In the genomic region with DNA sequence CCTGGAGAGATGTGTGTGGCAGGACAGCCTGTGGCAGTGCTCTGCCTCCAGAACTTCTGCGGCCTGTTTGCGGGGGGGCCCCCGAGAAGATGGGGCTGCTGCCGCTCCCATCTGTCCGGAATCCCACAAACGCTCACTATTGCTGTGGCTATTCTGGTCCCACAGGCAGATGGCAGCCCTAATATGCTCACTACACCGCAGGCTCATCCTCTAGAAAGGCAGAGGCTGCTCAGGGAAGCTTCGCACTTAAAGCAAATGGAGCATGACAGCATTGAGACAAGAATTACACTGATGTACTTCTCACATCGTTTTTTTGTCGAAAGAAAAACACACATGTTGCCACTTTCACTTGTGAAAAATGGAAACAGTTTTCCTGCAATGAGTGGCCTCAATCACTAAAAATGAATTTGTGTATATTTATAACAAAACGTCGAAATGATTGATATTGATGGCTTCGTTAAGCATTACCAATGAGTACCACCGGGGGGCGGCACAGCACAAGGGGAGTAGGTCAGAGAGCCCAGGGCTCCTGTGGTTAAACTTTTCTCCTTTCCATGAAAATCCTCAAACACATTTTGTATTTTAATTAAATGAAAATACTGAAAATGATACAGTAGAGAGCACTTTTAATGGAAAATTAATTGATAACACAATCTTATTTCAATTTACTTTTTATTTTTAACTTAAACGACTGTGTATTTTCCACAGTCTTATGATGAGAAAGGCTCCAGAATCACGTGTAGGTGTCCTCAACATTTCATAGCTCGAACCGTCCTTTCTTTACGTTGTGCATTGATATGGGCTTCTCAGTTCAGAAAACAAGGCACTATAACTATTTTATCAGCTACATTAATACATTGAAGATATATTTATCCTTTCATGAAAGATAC, we compare ENCODE assay signal across 9 cellular contexts.
A peak's percentile ranks its signal among the peaks of the same experiment; 100 is the strongest.
DNase-seq lines count a peak whose midpoint lies in the region; ATAC-seq and TF ChIP-seq lines count a peak whose summit lies in the region.
"Had no signal": no experiment of that assay in that cellular context is flagged by ENCODE, and none has a peak within 500 bp of the region (broad histone marks: within the 10 kb centered on the region; RNA-seq: fewer than 3 reads in every experiment).

No MANE protein-coding gene starts in this region.

- peaks cover 9% of the 10 kb centered on the region for H3K27me3 Mint-ChIP-seq in activated CD4-positive, alpha-beta T cell treated with anti-CD3 and anti-CD28 coated beads, Interleukin-2, amount 10 ng/mL, durations not matched to agents 7 days and 5 days

- H3K27me3 ChIP-seq in neuronal stem cell (ENCODE audit: control insufficient read depth in 3 of 3, insufficient read depth in 3 of 3, low read depth in 1 of 3, low read length in 3 of 3): no peaks in the 10 kb centered on the region

- no peak overlapping the region for H2BK15ac ChIP-seq in neuronal stem cell (ENCODE audit: low read length)

- H3K9me3 ChIP-seq in neuronal stem cell (replicated peaks in 1 of 2; ENCODE audit: control insufficient read depth in 2 of 2, insufficient read depth in 1 of 2, low read depth in 1 of 2, low read length in 2 of 2): peaks cover 0 to 4% of the 10 kb centered on the region in 2 donors

- no peak overlapping the region for H3K9ac ChIP-seq in neuronal stem cell (ENCODE audit: low read depth, low read length, poor library complexity)

- no peak overlapping the region for H2BK5ac ChIP-seq in neuronal stem cell (ENCODE audit: low read length)

- H3K27ac Mint-ChIP-seq in activated CD4-positive, alpha-beta T cell treated with anti-CD3 and anti-CD28 coated beads, Interleukin-2, amount 10 ng/mL, durations not matched to agents 7 days and 5 days: peak overlapping the region; percentile 25
- H3K27ac Mint-ChIP-seq: dendritic cell treated with granulocyte-macrophage colony-stimulating factor and Interleukin-4, amounts not matched to agents 40 ng/mL and 50 ng/mL, for 4 days had no signal

- H2BK12ac ChIP-seq in neuronal stem cell (ENCODE audit: low read length): no peak overlapping the region

- peak overlapping the region; percentile 38 for H2AK5ac ChIP-seq in neuronal stem cell (ENCODE audit: low read depth, low read length)

- POLR2A ChIA-PET in activated CD4-positive, alpha-beta T cell treated with anti-CD3 and anti-CD28 coated beads, Interleukin-2, amount 10 ng/mL, durations not matched to agents 7 days and 5 days (lab: Charles Lee): no interaction called here

- H3K18ac ChIP-seq in neuronal stem cell (ENCODE audit: low read length): peak overlapping the region; percentile 55

- H3K36me3 ChIP-seq in neuronal stem cell (replicated peaks in 1 of 2; ENCODE audit: control insufficient read depth in 2 of 2, insufficient read depth in 2 of 2, low read length in 2 of 2): peaks cover 2 to 10% of the 10 kb centered on the region in 2 donors

- no peaks in the 10 kb centered on the region for H3K36me3 Mint-ChIP-seq in activated CD4-positive, alpha-beta T cell treated with anti-CD3 and anti-CD28 coated beads, Interleukin-2, amount 10 ng/mL, durations not matched to agents 7 days and 5 days (ENCODE audit: low read depth)

- no CpG with 5 or more reads among the region's 20 CpGs for WGBS in neuronal stem cell (ENCODE audit: extremely low coverage in 2 of 2, insufficient read length in 2 of 2, insufficient replicate concordance in 1 of 2), 2 donors

- no peaks in the 10 kb centered on the region for H3K9me3 Mint-ChIP-seq in activated CD4-positive, alpha-beta T cell treated with anti-CD3 and anti-CD28 coated beads, Interleukin-2, amount 10 ng/mL, durations not matched to agents 7 days and 5 days
- H3K9me3 Mint-ChIP-seq: dendritic cell treated with granulocyte-macrophage colony-stimulating factor and Interleukin-4, amounts not matched to agents 40 ng/mL and 50 ng/mL, for 4 days had no signal

- H2BK120ac ChIP-seq in neuronal stem cell (ENCODE audit: low read depth, low read length): no peak overlapping the region

- H2AFZ ChIP-seq in neuronal stem cell (ENCODE audit: low read length): no peak overlapping the region

- H4K91ac ChIP-seq in neuronal stem cell (ENCODE audit: low read depth, low read length, poor library complexity): no peak overlapping the region

- no peak overlapping the region for H3K4me3 Mint-ChIP-seq in activated CD4-positive, alpha-beta T cell treated with anti-CD3 and anti-CD28 coated beads, Interleukin-2, amount 10 ng/mL, durations not matched to agents 7 days and 5 days
- H3K4me3 Mint-ChIP-seq: dendritic cell treated with granulocyte-macrophage colony-stimulating factor and Interleukin-4, amounts not matched to agents 40 ng/mL and 50 ng/mL, for 4 days had no signal

- no peak overlapping the region for H3K14ac ChIP-seq in neuronal stem cell (ENCODE audit: low read length)

- no peak overlapping the region for H3K23ac ChIP-seq in neuronal stem cell (ENCODE audit: low read depth, low read length, poor library complexity)

- no peaks in the 10 kb centered on the region for H3K4me1 Mint-ChIP-seq in activated CD4-positive, alpha-beta T cell treated with anti-CD3 and anti-CD28 coated beads, Interleukin-2, amount 10 ng/mL, durations not matched to agents 7 days and 5 days

- no peak overlapping the region for H3K4me2 ChIP-seq in neuronal stem cell (ENCODE audit: insufficient read depth, low read length, poor library complexity, severe bottlenecking)

- peaks cover 0 to 5% of the 10 kb centered on the region in 2 donors for H3K4me1 ChIP-seq in neuronal stem cell (ENCODE audit: control insufficient read depth in 2 of 2, insufficient read depth in 1 of 2, low read depth in 1 of 2, low read length in 2 of 2)

- peak; percentile 83 for TF ChIP-seq CTCF in fibroblast of pulmonary artery (IDR thresholded peaks at IDR 0.05; ENCODE audit: low read length, missing control alignments)

- H4K8ac ChIP-seq in neuronal stem cell (ENCODE audit: low read depth, low read length): no peak overlapping the region

- H3K27ac ChIP-seq in neuronal stem cell (replicated peaks; ENCODE audit: low read length): no peak overlapping the region

- CTCF ChIA-PET in activated CD4-positive, alpha-beta T cell treated with anti-CD3 and anti-CD28 coated beads, Interleukin-2, amount 10 ng/mL, durations not matched to agents 7 days and 5 days (lab: Charles Lee): no interaction called here

- DNase-seq in activated T-cell treated with anti-CD3 and anti-CD28 coated beads for 24 hours (ENCODE audit: low read depth): peak; percentile 21
- DNase-seq in activated T-cell treated with anti-CD3 and anti-CD28 coated beads, Interleukin-2, amount 50 U/mL, for 1 hour: no peak
- peak; percentile 40 for DNase-seq in NCI-H128 (lab: John Stamatoyannopoulos, UW; ENCODE audit: unreplicated experiment)
- DNase-seq in activated CD4-positive, alpha-beta T cell treated with anti-CD3 and anti-CD28 coated beads, Interleukin-2, amount 10 ng/mL, durations not matched to agents 7 days and 5 days: peak; percentile 51
- peak; percentile 55 for DNase-seq in fibroblast of pulmonary artery (ENCODE audit: low read depth)
- peak; percentile 56 for DNase-seq in neuronal stem cell (ENCODE audit: low spot score)

- H3K4ac ChIP-seq in neuronal stem cell (ENCODE audit: low read length): no peak overlapping the region

- H3K4me3 ChIP-seq in fibroblast of pulmonary artery (replicated peaks; ENCODE audit: low read depth, low read length): no peak overlapping the region
- H3K4me3 ChIP-seq in neuronal stem cell (ENCODE audit: low read length in 2 of 2): no peak overlapping the region

- H3K79me1 ChIP-seq in neuronal stem cell (ENCODE audit: low read depth, low read length): no peaks in the 10 kb centered on the region

- ATAC-seq in HG03097 (IDR thresholded peaks at IDR 0.05; ENCODE audit: low FRiP score, unreplicated experiment): no peak
- ATAC-seq in HG03571 (IDR thresholded peaks at IDR 0.05; ENCODE audit: unreplicated experiment): no peak
